19 cellular contexts compared by ENCODE assay signal in the genomic region with DNA sequence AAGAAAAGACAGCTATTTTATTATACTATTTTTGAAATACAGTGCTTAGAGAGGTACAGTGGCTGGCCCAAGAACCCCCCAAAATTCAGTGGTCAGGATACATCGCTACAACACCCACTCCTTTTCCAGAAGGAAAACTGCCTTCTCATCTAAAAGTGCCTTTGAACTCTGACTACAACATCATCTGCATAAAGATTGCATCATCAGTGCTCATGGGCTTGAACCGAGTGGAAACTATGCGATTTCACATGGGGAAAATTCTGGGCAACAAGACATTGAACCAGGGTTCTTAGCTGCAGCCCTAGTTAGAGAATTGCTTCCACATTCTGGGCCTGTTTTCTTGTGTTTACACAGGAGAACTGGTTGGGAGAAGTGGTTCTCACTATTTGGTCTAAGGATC.
DNase-seq lines count a peak whose midpoint lies in the region; TF ChIP-seq lines count a peak whose summit lies in the region.
"Had no signal": no experiment of that assay in that cellular context is flagged by ENCODE, and none has a peak within 500 bp of the region (broad histone marks: within the 10 kb centered on the region; RNA-seq: fewer than 3 reads in every experiment).

No MANE protein-coding gene starts in this region.

- peaks cover 53% of the 10 kb centered on the region for H3K4me1 Mint-ChIP-seq in nephron progenitor cell
- H3K4me1 Mint-ChIP-seq: activated CD8-positive, alpha-beta memory T cell treated with anti-CD3 and anti-CD28 coated beads, Interleukin-2, amount 10 ng/mL, durations not matched to agents 7 days and 5 days; CD8-positive, alpha-beta memory T cell had no signal

- no peaks in the 10 kb centered on the region for H3K36me3 Mint-ChIP-seq in nephron progenitor cell (ENCODE audit: low read depth)
- H3K36me3 Mint-ChIP-seq: activated CD8-positive, alpha-beta memory T cell treated with anti-CD3 and anti-CD28 coated beads, Interleukin-2, amount 10 ng/mL, durations not matched to agents 7 days and 5 days; CD8-positive, alpha-beta memory T cell had no signal

- no peak overlapping the region for H3K27ac Mint-ChIP-seq in nephron progenitor cell
- H3K27ac Mint-ChIP-seq: activated CD8-positive, alpha-beta memory T cell treated with anti-CD3 and anti-CD28 coated beads, Interleukin-2, amount 10 ng/mL, durations not matched to agents 7 days and 5 days; CD8-positive, alpha-beta memory T cell; stimulated activated naive CD8-positive, alpha-beta T cell treated with anti-CD3 and anti-CD28 coated beads, Interleukin-15, Interleukin-2, amounts not matched to agents 100 ng/mL and 50 ng/mL, for 24 hours had no signal

- H3K4me1 ChIP-seq in skeletal muscle tissue (ENCODE audit: control insufficient read depth in 3 of 3, insufficient read depth in 3 of 3, low read length in 3 of 3), result peaks cover 38 to 54% (median 45%) of the 10 kb centered on the region in 3 donors
- H3K4me1 ChIP-seq: SJCRH30 had no signal

- peak; percentile 52 for DNase-seq in SKM-1 treated with dmso at 0.1 percent for 144 hours (lab: John Stamatoyannopoulos, UW; ENCODE audit: unreplicated experiment)
- no peak for DNase-seq in SKM-1 (lab: John Stamatoyannopoulos, UW; ENCODE audit: unreplicated experiment)
- DNase-seq in astrocyte of the hippocampus (ENCODE audit: low read depth, low spot score), result peak; percentile 56
- DNase-seq in iris pigment epithelial cell (ENCODE audit: low read depth), result peak; percentile 16
- DNase-seq in nephron progenitor cell, result no peak
- DNase-seq in nucleus accumbens (lab: John Stamatoyannopoulos, UW), result no peak
- DNase-seq in HUDEP-2 (lab: John Stamatoyannopoulos, UW; ENCODE audit: unreplicated experiment in 76 of 76), result no peak
- DNase-seq: activated CD4-positive, alpha-beta T cell treated with anti-CD3 and anti-CD28 coated beads for 1 hour; activated CD8-positive, alpha-beta memory T cell treated with anti-CD3 and anti-CD28 coated beads, Interleukin-2, amount 10 ng/mL, durations not matched to agents 7 days and 5 days; activated gamma-delta T cell; CD8-positive, alpha-beta memory T cell; cortex of kidney; KBM-7; NCI-H1417 treated with DMSO at 0.1 percent for 48 hours; SJCRH30 had no signal

- H3K4me3 ChIP-seq in skeletal muscle tissue (ENCODE audit: low read length in 3 of 3), result no peak overlapping the region
- H3K4me3 ChIP-seq: ascending aorta, SJCRH30, uterus had no signal

- no peak for TF ChIP-seq CTCF in nephron progenitor cell (IDR thresholded peaks at IDR 0.05)

- peaks cover 4% of the 10 kb centered on the region for H3K27me3 Mint-ChIP-seq in nephron progenitor cell (ENCODE audit: low read depth, poor library complexity)
- H3K27me3 Mint-ChIP-seq: stimulated activated naive CD8-positive, alpha-beta T cell treated with anti-CD3 and anti-CD28 coated beads, Interleukin-15, Interleukin-2, amounts not matched to agents 100 ng/mL and 50 ng/mL, for 24 hours had no signal

- no peaks in the 10 kb centered on the region for H3K9me3 ChIP-seq in skeletal muscle tissue (ENCODE audit: control insufficient read depth in 3 of 3, low read length in 3 of 3)
- H3K9me3 ChIP-seq: ascending aorta, SJCRH30, uterus had no signal

- H3K9ac ChIP-seq in skeletal muscle tissue (ENCODE audit: low read depth in 1 of 3, low read length in 3 of 3), result peak overlapping the region in 1 of 3 donors; percentile 61

- no peak overlapping the region for H3K4me3 Mint-ChIP-seq in nephron progenitor cell
- H3K4me3 Mint-ChIP-seq: activated CD8-positive, alpha-beta memory T cell treated with anti-CD3 and anti-CD28 coated beads, Interleukin-2, amount 10 ng/mL, durations not matched to agents 7 days and 5 days; CD8-positive, alpha-beta memory T cell; stimulated activated naive CD8-positive, alpha-beta T cell treated with anti-CD3 and anti-CD28 coated beads, Interleukin-15, Interleukin-2, amounts not matched to agents 100 ng/mL and 50 ng/mL, for 24 hours had no signal

- peak overlapping the region; percentile 85 for H3K27ac ChIP-seq in skeletal muscle tissue (ENCODE audit: low read depth, low read length)
- H3K27ac ChIP-seq: ascending aorta, SJCRH30 had no signal

- H3K9me3 Mint-ChIP-seq in nephron progenitor cell, result no peaks in the 10 kb centered on the region
- H3K9me3 Mint-ChIP-seq: CD8-positive, alpha-beta memory T cell; stimulated activated naive CD8-positive, alpha-beta T cell treated with anti-CD3 and anti-CD28 coated beads, Interleukin-15, Interleukin-2, amounts not matched to agents 100 ng/mL and 50 ng/mL, for 24 hours had no signal

- H3K27me3 ChIP-seq in skeletal muscle tissue (ENCODE audit: control insufficient read depth in 3 of 3, insufficient read depth in 3 of 3, low read length in 3 of 3), result no peaks in the 10 kb centered on the region
- H3K27me3 ChIP-seq: ascending aorta, SJCRH30, uterus had no signal

- H3K36me3 ChIP-seq in skeletal muscle tissue (ENCODE audit: control insufficient read depth in 3 of 3, insufficient read depth in 3 of 3, low read length in 3 of 3), result no peaks in the 10 kb centered on the region
- H3K36me3 ChIP-seq: ascending aorta, SJCRH30, uterus had no signal

Comparison
In these comparisons a context has a peak if more than half of its experiments do, and no peak if none do; other contexts are left out.
1. DNase-seq: peak in SKM-1 treated with dmso at 0.1 percent for 144 hours (single experiment), astrocyte of the hippocampus (single experiment) and iris pigment epithelial cell (single experiment); none in SKM-1 (single experiment), nephron progenitor cell (single experiment), nucleus accumbens (0 of 56) and HUDEP-2 (0 of 76).